Comparison of ENCODE assay signal across 10 cellular contexts in genomic region chr11:88544656-88545280, GRCh38.
DNase-seq lines count a peak whose midpoint lies in the region; ATAC-seq and TF ChIP-seq lines count a peak whose summit lies in the region.
"Had no signal": no experiment of that assay in that cellular context is flagged by ENCODE, and none has a peak within 500 bp of the region (broad histone marks: within the 10 kb centered on the region; RNA-seq: fewer than 3 reads in every experiment).

No MANE protein-coding gene starts in this region.

- no peak overlapping the region for H3K4me3 Mint-ChIP-seq in activated naive CD4-positive, alpha-beta T cell treated with anti-CD3 and anti-CD28 coated beads, Interleukin-2, amount 10 ng/mL, durations not matched to agents 7 days and 5 days
- H3K4me3 Mint-ChIP-seq: naive thymus-derived CD8-positive, alpha-beta T cell had no signal

- DNase-seq in SW480 (ENCODE audit: low spot score) (no peak), GM10248 (ENCODE audit: extremely low spot score) (no peak), NCI-H82 (lab: John Stamatoyannopoulos, UW) (no peak)
- no peak for DNase-seq in activated naive CD4-positive, alpha-beta T cell treated with anti-CD3 and anti-CD28 coated beads, Interleukin-2, amount 10 ng/mL, durations not matched to agents 7 days and 5 days
- DNase-seq: cerebellar nuclear complex had no signal

- TF ChIP-seq CTCF in 22Rv1 (IDR thresholded peaks at IDR 0.05) (peak; percentile 33), VCaP (conservative IDR thresholded peaks at IDR 0.05) (peak; percentile 6), GM10248 (IDR thresholded peaks at IDR 0.05; ENCODE audit: control extremely low read depth, extremely low read depth, low read depth, missing control alignments) (no peak)

- H3K9me3 Mint-ChIP-seq in activated naive CD4-positive, alpha-beta T cell treated with anti-CD3 and anti-CD28 coated beads, Interleukin-2, amount 10 ng/mL, durations not matched to agents 7 days and 5 days = no peaks in the 10 kb centered on the region
- H3K9me3 Mint-ChIP-seq: naive thymus-derived CD8-positive, alpha-beta T cell had no signal

- no peak overlapping the region for H3K27ac ChIP-seq in 22Rv1
- no peak overlapping the region for H3K27ac ChIP-seq in VCaP

- H3K4me1 Mint-ChIP-seq in activated naive CD4-positive, alpha-beta T cell treated with anti-CD3 and anti-CD28 coated beads, Interleukin-2, amount 10 ng/mL, durations not matched to agents 7 days and 5 days = peaks cover 6% of the 10 kb centered on the region

- H3K27ac Mint-ChIP-seq in activated naive CD4-positive, alpha-beta T cell treated with anti-CD3 and anti-CD28 coated beads, Interleukin-2, amount 10 ng/mL, durations not matched to agents 7 days and 5 days = no peak overlapping the region

- POLR2A ChIA-PET in GM10248 (lab: Yijun Ruan, JAX) = no interaction called here

- CTCF ChIA-PET in GM10248 (lab: Yijun Ruan, JAX) = interaction anchor here (0.7 to 4.5 kb wide), 14 partner anchors 8 to 593 kb away, joined by 3 to 86 read pairs (median 6); no protein-coding TSS in a partner anchor
- CTCF ChIA-PET in activated naive CD4-positive, alpha-beta T cell treated with anti-CD3 and anti-CD28 coated beads, Interleukin-2, amount 10 ng/mL, durations not matched to agents 7 days and 5 days (lab: Charles Lee) = interaction anchor here (0.6 to 4.9 kb wide), 8 partner anchors 312 to 528 kb away, joined by 3 to 36 read pairs (median 4); no protein-coding TSS in a partner anchor

- H3K27me3 Mint-ChIP-seq in activated naive CD4-positive, alpha-beta T cell treated with anti-CD3 and anti-CD28 coated beads, Interleukin-2, amount 10 ng/mL, durations not matched to agents 7 days and 5 days = no peaks in the 10 kb centered on the region

- ATAC-seq in GM19035 (IDR thresholded peaks at IDR 0.05; ENCODE audit: unreplicated experiment) (peak; percentile 6), HG02938 (IDR thresholded peaks at IDR 0.05; ENCODE audit: unreplicated experiment) (peak; percentile 15)

- no peaks in the 10 kb centered on the region for H3K36me3 Mint-ChIP-seq in activated naive CD4-positive, alpha-beta T cell treated with anti-CD3 and anti-CD28 coated beads, Interleukin-2, amount 10 ng/mL, durations not matched to agents 7 days and 5 days
- H3K36me3 Mint-ChIP-seq: naive thymus-derived CD8-positive, alpha-beta T cell had no signal
